19 cellular contexts compared by ENCODE assay signal in genomic region chr17:1165836-1166235, GRCh38.
"Had no signal": no experiment of that assay in that cellular context is flagged by ENCODE, and none has a peak within 500 bp of the region (broad histone marks: within the 10 kb centered on the region; RNA-seq: fewer than 3 reads in every experiment).

No MANE protein-coding gene starts in this region.

- H3K4me2 ChIP-seq: hepatocyte had no signal

- H3K9me3 ChIP-seq: breast epithelium, stomach, thyroid gland, upper lobe of right lung had no signal

- ATAC-seq: activated CD4-positive, alpha-beta T cell treated with anti-CD3 and anti-CD28 coated beads for 36 hours; activated CD8-positive, alpha-beta memory T cell treated with anti-CD3 and anti-CD28 coated beads, Interleukin-2, amount 10 ng/mL, durations not matched to agents 7 days and 5 days; activated CD8-positive, alpha-beta T cell treated with anti-CD3 and anti-CD28 coated beads, Interleukin-2, amount 10 ng/mL, durations not matched to agents 7 days and 5 days; activated naive CD8-positive, alpha-beta T cell treated with anti-CD3 and anti-CD28 coated beads, Interleukin-2, amount 50 U/mL, for 24 hours; naive thymus-derived CD4-positive, alpha-beta T cell had no signal

- H3K4me3 ChIP-seq: breast epithelium, hepatocyte, stomach, thyroid gland, upper lobe of right lung had no signal

- DNase-seq: activated B cell treated with CpG ODN at 0.5 μM for 24 hours; activated CD4-positive, alpha-beta T cell treated with anti-CD3 and anti-CD28 coated beads for 36 hours; activated CD8-positive, alpha-beta memory T cell treated with anti-CD3 and anti-CD28 coated beads, Interleukin-2, amount 10 ng/mL, durations not matched to agents 7 days and 5 days; activated CD8-positive, alpha-beta T cell treated with anti-CD3 and anti-CD28 coated beads, Interleukin-2, amount 10 ng/mL, durations not matched to agents 7 days and 5 days; activated naive CD8-positive, alpha-beta T cell treated with anti-CD3 and anti-CD28 coated beads, Interleukin-2, amount 50 U/mL, for 24 hours; activated T-cell treated with anti-CD3 and anti-CD28 coated beads, Interleukin-2, amount 50 U/mL, for 48 hours; amygdala; endodermal cell; islet precursor cell; midbrain; naive thymus-derived CD4-positive, alpha-beta T cell; stimulated activated CD4-positive, alpha-beta T cell treated with anti-CD3 and anti-CD28 coated beads, Interleukin-4, amount 100 ng/mL, for 1 hour; stomach; T-helper 1 cell; thyroid gland; upper lobe of right lung had no signal

- H3K36me3 ChIP-seq: breast epithelium, thyroid gland, upper lobe of right lung had no signal

- H3K27me3 ChIP-seq: breast epithelium, hepatocyte, stomach, thyroid gland, upper lobe of right lung had no signal

- H3K27ac ChIP-seq: breast epithelium, epithelial cell of prostate, hepatocyte, stomach, thyroid gland had no signal

- H3K4me1 ChIP-seq: breast epithelium had no signal
